ENCODE assay signal across 8 cellular contexts in genomic region chr3:66498718-66499611, GRCh38. TPM values are rescaled to one million over a fixed set of nuclear protein-coding genes. Genes with fewer than 3 reads are reported as not detected.
DNase-seq lines count a peak whose midpoint lies in the region; TF ChIP-seq lines count a peak whose summit lies in the region.

No MANE protein-coding gene starts in this region.

- H3K9me3 ChIP-seq in ascending aorta: no peaks in the 10 kb centered on the region
- H3K9me3 ChIP-seq in liver (ENCODE audit: control insufficient read depth in 4 of 4, low read length in 3 of 4): no peaks in the 10 kb centered on the region
- H3K9me3 ChIP-seq in tibial artery: no peaks in the 10 kb centered on the region

- peaks cover 4 to 40% of the 10 kb centered on the region in 2 donors for H3K4me1 ChIP-seq in ascending aorta
- H3K4me1 ChIP-seq in liver (ENCODE audit: control insufficient read depth in 4 of 4, insufficient read depth in 4 of 4, low read length in 3 of 4): peaks cover 7 to 38% (median 23%) of the 10 kb centered on the region in 4 donors
- peaks cover 0 to 48% (median 36%) of the 10 kb centered on the region in 4 donors for H3K4me1 ChIP-seq in tibial artery

- no peak for TF ChIP-seq RAD21 in liver (IDR thresholded peaks at IDR 0.05)

- intact Hi-C loops in activated CD4-positive, alpha-beta T cell treated with anti-CD3 and anti-CD28 coated beads, Interleukin-2, amount 10 ng/mL, durations not matched to agents 24 days and 14 days (cut with micrococcal nuclease): no loop called here
- intact Hi-C loops in ascending aorta (cut with DNase I) (no loop called here), tibial artery (cut with DNase I; ENCODE audit: low total_unique reads) (loop anchor here (5.0 kb wide), 1 partner anchor 47 kb away; no protein-coding TSS in a partner anchor)

- H3K27ac Mint-ChIP-seq in activated CD4-positive, alpha-beta T cell treated with anti-CD3 and anti-CD28 coated beads, Interleukin-2, amount 10 ng/mL, durations not matched to agents 24 days and 14 days: peak overlapping the region; percentile 91

- peak; percentile 66 for DNase-seq in activated CD4-positive, alpha-beta T cell treated with anti-CD3 and anti-CD28 coated beads, Interleukin-2, amount 10 ng/mL, durations not matched to agents 24 days and 14 days
- no peak for DNase-seq in activated CD4-positive, alpha-beta T cell treated with anti-CD3 and anti-CD28 coated beads, Interleukin-2, amount 50 U/mL, for 48 hours
- DNase-seq in ascending aorta (ENCODE audit: low spot score in 2 of 2): peak in 1 of 2 donors; percentile 80
- DNase-seq in tibial artery: peak; percentile 51 to 75
- DNase-seq in stimulated activated naive CD4-positive, alpha-beta T cell treated with Interleukin-2 at 50 U/mL for 16 hours (lab: John Stamatoyannopoulos, UW): no peak
- no peak for DNase-seq in NCI-H226
- DNase-seq in NCI-H510A (lab: John Stamatoyannopoulos, UW): no peak

- H3K36me3 ChIP-seq in ascending aorta (no peaks in the 10 kb centered on the region), liver (ENCODE audit: control insufficient read depth in 4 of 4, insufficient read depth in 3 of 4, low read depth in 1 of 4, low read length in 3 of 4) (no peaks in the 10 kb centered on the region), tibial artery (no peaks in the 10 kb centered on the region)

- H3K9me3 Mint-ChIP-seq in activated CD4-positive, alpha-beta T cell treated with anti-CD3 and anti-CD28 coated beads, Interleukin-2, amount 10 ng/mL, durations not matched to agents 24 days and 14 days: no peaks in the 10 kb centered on the region

- H3K27me3 ChIP-seq in ascending aorta (no peaks in the 10 kb centered on the region), liver (ENCODE audit: control insufficient read depth in 4 of 4, insufficient read depth in 4 of 4, low read length in 3 of 4) (no peaks in the 10 kb centered on the region), tibial artery (no peaks in the 10 kb centered on the region)

- H3K4me3 ChIP-seq in ascending aorta: peak overlapping the region; percentile 85 to 98
- peak overlapping the region; percentile 84 to 93 (median 92) for H3K4me3 ChIP-seq in liver (ENCODE audit: low read depth in 1 of 3, low read length in 3 of 3)
- peak overlapping the region; percentile 77 to 96 for H3K4me3 ChIP-seq in tibial artery

- peaks cover 18% of the 10 kb centered on the region for H3K27me3 Mint-ChIP-seq in activated CD4-positive, alpha-beta T cell treated with anti-CD3 and anti-CD28 coated beads, Interleukin-2, amount 10 ng/mL, durations not matched to agents 24 days and 14 days

- peak overlapping the region; percentile 1 to 47 for H3K9ac ChIP-seq in liver (ENCODE audit: low read depth in 1 of 2, low read length in 2 of 2)

- H3K27ac ChIP-seq in ascending aorta: peak overlapping the region; percentile 90 to 92
- peak overlapping the region; percentile 25 to 31 for H3K27ac ChIP-seq in liver (ENCODE audit: low read depth in 1 of 2, low read length in 2 of 2)
- peak overlapping the region; percentile 91 to 99 for H3K27ac ChIP-seq in tibial artery

- H3K4me3 Mint-ChIP-seq in activated CD4-positive, alpha-beta T cell treated with anti-CD3 and anti-CD28 coated beads, Interleukin-2, amount 10 ng/mL, durations not matched to agents 24 days and 14 days: peak overlapping the region; percentile 94

- H3K4me1 Mint-ChIP-seq in activated CD4-positive, alpha-beta T cell treated with anti-CD3 and anti-CD28 coated beads, Interleukin-2, amount 10 ng/mL, durations not matched to agents 24 days and 14 days: peaks cover 72% of the 10 kb centered on the region

- H3K36me3 Mint-ChIP-seq in activated CD4-positive, alpha-beta T cell treated with anti-CD3 and anti-CD28 coated beads, Interleukin-2, amount 10 ng/mL, durations not matched to agents 24 days and 14 days (ENCODE audit: low read depth): peaks cover 16% of the 10 kb centered on the region

- 21% methylated on average over 13 of the region's 13 CpGs for WGBS in liver

- TF ChIP-seq CTCF in ascending aorta (IDR thresholded peaks at IDR 0.05) (no peak), liver (IDR thresholded peaks at IDR 0.05; ENCODE audit: low read depth, low read length, missing input control) (no peak), tibial artery (IDR thresholded peaks at IDR 0.05) (no peak)

TF ChIP-seq in liver, 16 proteins besides CTCF, POLR2A, EP300 and RAD21:
- TF ChIP-seq FOXA1 (IDR thresholded peaks at IDR 0.05) (no peak), REST (IDR thresholded peaks at IDR 0.05) (no peak), YY1 (IDR thresholded peaks at IDR 0.05) (no peak), RXRA (IDR thresholded peaks at IDR 0.05) (no peak), NR2F2 (IDR thresholded peaks at IDR 0.05) (no peak), TAF1 (conservative IDR thresholded peaks at IDR 0.05) (no peak), HNF4G (IDR thresholded peaks at IDR 0.05) (no peak), JUND (IDR thresholded peaks at IDR 0.05) (no peak), GABPA (IDR thresholded peaks at IDR 0.05 in 1 of 2, conservative IDR thresholded peaks at IDR 0.05 in 1 of 2) (no peak), SP1 (IDR thresholded peaks at IDR 0.05) (no peak), ZBTB33 (IDR thresholded peaks at IDR 0.05) (no peak), EGR1 (IDR thresholded peaks at IDR 0.05; ENCODE audit: low read depth in 2 of 2) (no peak), MAX (IDR thresholded peaks at IDR 0.05) (no peak)

RNA-seq across cellular contexts. Expression of gene LRIG1, which starts 1.9 kb away (rescaled TPM):
- 50.3 and 52.8 TPM in 2 replicates for total RNA-seq in activated CD4-positive, alpha-beta T cell treated with anti-CD3 and anti-CD28 coated beads, Interleukin-2, amount 10 ng/mL, durations not matched to agents 24 days and 14 days
- total RNA-seq in ascending aorta (62.3 TPM), liver (10 to 100 TPM; 13.7 to 48.9 TPM)
- polyA plus RNA-seq in liver: 10 to 100 TPM in 1 of 2 donors, 1 to 10 TPM in 1; 9.4 to 12.0 TPM

Comparison
In these comparisons a context has a peak if more than half of its experiments do, and no peak if none do; other contexts are left out.
1. DNase-seq: peak in activated CD4-positive, alpha-beta T cell treated with anti-CD3 and anti-CD28 coated beads, Interleukin-2, amount 10 ng/mL, durations not matched to agents 24 days and 14 days (single experiment) and tibial artery (2 of 2); none in activated CD4-positive, alpha-beta T cell treated with anti-CD3 and anti-CD28 coated beads, Interleukin-2, amount 50 U/mL, for 48 hours (0 of 2), stimulated activated naive CD4-positive, alpha-beta T cell treated with Interleukin-2 at 50 U/mL for 16 hours (single experiment), NCI-H226 (single experiment) and NCI-H510A (single experiment).
2. H3K27ac ChIP-seq: peak in every context shown above with its lines; median percentile 95 in tibial artery; 91 in ascending aorta; 28 in liver.
3. Peak in every context shown above with its lines, with median percentiles within 50 percentile points of each other: H3K4me3 ChIP-seq.